14 cellular contexts compared by ENCODE assay signal in the genomic region with DNA sequence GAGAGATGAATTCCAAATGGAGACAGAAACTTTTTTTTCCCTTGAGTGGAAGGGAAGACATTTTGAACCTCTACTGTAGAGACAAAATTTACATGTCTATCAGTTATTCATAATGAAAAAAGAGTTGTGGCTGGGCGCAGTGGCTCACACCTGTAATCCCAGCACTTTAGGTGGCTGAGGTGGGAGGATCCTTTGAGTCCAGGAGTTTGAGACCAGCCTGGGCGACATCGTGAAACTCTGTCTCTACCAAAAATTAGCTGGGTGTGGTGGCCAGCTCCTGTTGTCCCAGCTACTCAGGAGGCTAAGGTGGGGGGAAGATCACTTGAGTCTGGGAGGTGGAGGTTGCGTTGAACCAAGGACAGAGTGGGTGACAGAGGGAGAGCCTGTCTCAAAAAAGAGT. TPM values are rescaled to one million over a fixed set of nuclear protein-coding genes. Genes with fewer than 3 reads are reported as not detected.
DNase-seq lines count a peak whose midpoint lies in the region; ATAC-seq lines count a peak whose summit lies in the region.
"Had no signal": no experiment of that assay in that cellular context is flagged by ENCODE, and none has a peak within 500 bp of the region (broad histone marks: within the 10 kb centered on the region; RNA-seq: fewer than 3 reads in every experiment).

No MANE protein-coding gene starts in this region.

- DNase-seq in activated naive CD4-positive, alpha-beta T cell treated with anti-CD3 and anti-CD28 coated beads for 36 hours = peak; percentile 55
- DNase-seq in activated naive CD4-positive, alpha-beta T cell (lab: John Stamatoyannopoulos, UW) = no peak
- no peak for DNase-seq in activated T-helper 2 cell treated with anti-CD3 and anti-CD28 coated beads, Interferon-gamma antibody, Interleukin-2, Interleukin-4, amounts not matched to agents 10 μg/mL and 5 μg/mL and 100 μg/mL, durations not matched to agents 14 hours and 24 hours and 36 hours (ENCODE audit: low spot score)
- DNase-seq in HPDE6-E6E7 (ENCODE audit: extremely low spot score) (no peak), H4 (ENCODE audit: low spot score) (no peak)
- DNase-seq: brain microvascular endothelial cell, DMS79 treated with DMSO at 0.1 percent for 48 hours, foreskin fibroblast, NCI-H187, NCI-H526 treated with DMSO at 0.1 percent for 48 hours, upper lobe of right lung had no signal

- peaks cover 55% of the 10 kb centered on the region for H3K4me1 Mint-ChIP-seq in activated naive CD4-positive, alpha-beta T cell treated with anti-CD3 and anti-CD28 coated beads for 36 hours (ENCODE audit: low read depth)
- H3K4me1 Mint-ChIP-seq in IgD-negative memory B cell = peaks cover 41 to 50% (median 48%) of the 10 kb centered on the region in 3 donors
- peaks cover 45% of the 10 kb centered on the region for H3K4me1 Mint-ChIP-seq in activated T-helper 2 cell treated with anti-CD3 and anti-CD28 coated beads, Interferon-gamma antibody, Interleukin-2, Interleukin-4, amounts not matched to agents 10 μg/mL and 5 μg/mL and 100 μg/mL, durations not matched to agents 14 hours and 24 hours and 36 hours (ENCODE audit: low read depth)
- peaks cover 49% of the 10 kb centered on the region for H3K4me1 Mint-ChIP-seq in stimulated activated memory B cell treated with anti-CD40 and anti-IgM and Interleukin-4, amounts not matched to agents 10 μg/mL and 1 μg/mL and 100 μg/mL, for 72 hours

- CTCF ChIA-PET in activated naive CD4-positive, alpha-beta T cell treated with anti-CD3 and anti-CD28 coated beads for 36 hours (lab: Charles Lee) = interaction anchor here (0.6 kb wide), 1 partner anchor 206 kb away, joined by 3 read pairs; no protein-coding TSS in a partner anchor

- no peak for ATAC-seq in stimulated activated memory B cell treated with anti-CD40 and anti-IgM and Interleukin-4, amounts not matched to agents 10 μg/mL and 1 μg/mL and 100 μg/mL, for 72 hours
- no peak for ATAC-seq in GM21576 (IDR thresholded peaks at IDR 0.05; ENCODE audit: unreplicated experiment)
- ATAC-seq: upper lobe of right lung had no signal

- H3K36me3 Mint-ChIP-seq in activated naive CD4-positive, alpha-beta T cell treated with anti-CD3 and anti-CD28 coated beads for 36 hours (ENCODE audit: low read depth) = peaks cover 31% of the 10 kb centered on the region
- peaks cover 3% of the 10 kb centered on the region for H3K36me3 Mint-ChIP-seq in IgD-negative memory B cell
- peaks cover 57% of the 10 kb centered on the region for H3K36me3 Mint-ChIP-seq in activated T-helper 2 cell treated with anti-CD3 and anti-CD28 coated beads, Interferon-gamma antibody, Interleukin-2, Interleukin-4, amounts not matched to agents 10 μg/mL and 5 μg/mL and 100 μg/mL, durations not matched to agents 14 hours and 24 hours and 36 hours (ENCODE audit: low read depth)
- H3K36me3 Mint-ChIP-seq in stimulated activated memory B cell treated with anti-CD40 and anti-IgM and Interleukin-4, amounts not matched to agents 10 μg/mL and 1 μg/mL and 100 μg/mL, for 72 hours = peaks cover 24% of the 10 kb centered on the region

- no peak overlapping the region for H3K4me3 Mint-ChIP-seq in activated naive CD4-positive, alpha-beta T cell treated with anti-CD3 and anti-CD28 coated beads for 36 hours
- peak overlapping the region; percentile 33 to 77 (median 58) for H3K4me3 Mint-ChIP-seq in IgD-negative memory B cell
- no peak overlapping the region for H3K4me3 Mint-ChIP-seq in activated T-helper 2 cell treated with anti-CD3 and anti-CD28 coated beads, Interferon-gamma antibody, Interleukin-2, Interleukin-4, amounts not matched to agents 10 μg/mL and 5 μg/mL and 100 μg/mL, durations not matched to agents 14 hours and 24 hours and 36 hours (ENCODE audit: low read depth)
- peak overlapping the region; percentile 71 for H3K4me3 Mint-ChIP-seq in stimulated activated memory B cell treated with anti-CD40 and anti-IgM and Interleukin-4, amounts not matched to agents 10 μg/mL and 1 μg/mL and 100 μg/mL, for 72 hours

- no peaks in the 10 kb centered on the region for H3K27me3 Mint-ChIP-seq in activated naive CD4-positive, alpha-beta T cell treated with anti-CD3 and anti-CD28 coated beads for 36 hours (ENCODE audit: low read depth)
- no peaks in the 10 kb centered on the region for H3K27me3 Mint-ChIP-seq in IgD-negative memory B cell
- H3K27me3 Mint-ChIP-seq in activated T-helper 2 cell treated with anti-CD3 and anti-CD28 coated beads, Interferon-gamma antibody, Interleukin-2, Interleukin-4, amounts not matched to agents 10 μg/mL and 5 μg/mL and 100 μg/mL, durations not matched to agents 14 hours and 24 hours and 36 hours (ENCODE audit: low read depth) = no peaks in the 10 kb centered on the region
- H3K27me3 Mint-ChIP-seq in stimulated activated memory B cell treated with anti-CD40 and anti-IgM and Interleukin-4, amounts not matched to agents 10 μg/mL and 1 μg/mL and 100 μg/mL, for 72 hours = no peaks in the 10 kb centered on the region

- peak overlapping the region; percentile 81 for H3K27ac Mint-ChIP-seq in activated naive CD4-positive, alpha-beta T cell treated with anti-CD3 and anti-CD28 coated beads for 36 hours
- peak overlapping the region in 2 of 3 donors; percentile 54 to 82 for H3K27ac Mint-ChIP-seq in IgD-negative memory B cell
- H3K27ac Mint-ChIP-seq in activated T-helper 2 cell treated with anti-CD3 and anti-CD28 coated beads, Interferon-gamma antibody, Interleukin-2, Interleukin-4, amounts not matched to agents 10 μg/mL and 5 μg/mL and 100 μg/mL, durations not matched to agents 14 hours and 24 hours and 36 hours = peak overlapping the region; percentile 58
- H3K27ac Mint-ChIP-seq in stimulated activated memory B cell treated with anti-CD40 and anti-IgM and Interleukin-4, amounts not matched to agents 10 μg/mL and 1 μg/mL and 100 μg/mL, for 72 hours = peak overlapping the region; percentile 77

- intact Hi-C loops in activated naive CD4-positive, alpha-beta T cell treated with anti-CD3 and anti-CD28 coated beads for 36 hours (cut with micrococcal nuclease) = loop anchor here (5.0 kb wide), 1 partner anchor 344 kb away; no protein-coding TSS in a partner anchor
- intact Hi-C loops in activated T-helper 2 cell treated with anti-CD3 and anti-CD28 coated beads, Interferon-gamma antibody, Interleukin-2, Interleukin-4, amounts not matched to agents 10 μg/mL and 5 μg/mL and 100 μg/mL, durations not matched to agents 14 hours and 24 hours and 36 hours (cut with micrococcal nuclease) = loop anchor here (10.0 kb wide), 1 partner anchor 394 kb away; a partner anchor contains a TSS

- H3K9me3 Mint-ChIP-seq in activated naive CD4-positive, alpha-beta T cell treated with anti-CD3 and anti-CD28 coated beads for 36 hours = no peaks in the 10 kb centered on the region
- no peaks in the 10 kb centered on the region for H3K9me3 Mint-ChIP-seq in IgD-negative memory B cell
- H3K9me3 Mint-ChIP-seq in activated T-helper 2 cell treated with anti-CD3 and anti-CD28 coated beads, Interferon-gamma antibody, Interleukin-2, Interleukin-4, amounts not matched to agents 10 μg/mL and 5 μg/mL and 100 μg/mL, durations not matched to agents 14 hours and 24 hours and 36 hours = no peaks in the 10 kb centered on the region
- H3K9me3 Mint-ChIP-seq in stimulated activated memory B cell treated with anti-CD40 and anti-IgM and Interleukin-4, amounts not matched to agents 10 μg/mL and 1 μg/mL and 100 μg/mL, for 72 hours = no peaks in the 10 kb centered on the region

RNA-seq across cellular contexts. Expression of a gene that starts 4.1 kb away (rescaled TPM):
- 10 to 100 TPM; 60.4 to 61.0 TPM for total RNA-seq in activated naive CD4-positive, alpha-beta T cell treated with anti-CD3 and anti-CD28 coated beads for 36 hours
- 20.2 TPM for polyA plus RNA-seq in IgD-negative memory B cell
- total RNA-seq in activated T-helper 2 cell treated with anti-CD3 and anti-CD28 coated beads, Interferon-gamma antibody, Interleukin-2, Interleukin-4, amounts not matched to agents 10 μg/mL and 5 μg/mL and 100 μg/mL, durations not matched to agents 14 hours and 24 hours and 36 hours = 174 and 182 TPM in 2 replicates
- 18.1 and 18.6 TPM in 2 replicates for total RNA-seq in H4 (2014; rRNA removed; shearing (Covaris generic))

RNA-seq across cellular contexts. Expression of a gene that starts 53.4 kb away (rescaled TPM):
- total RNA-seq in activated naive CD4-positive, alpha-beta T cell treated with anti-CD3 and anti-CD28 coated beads for 36 hours = 10 to 100 TPM; 40.4 to 41.9 TPM
- polyA plus RNA-seq in IgD-negative memory B cell = 75.7 TPM
- 49.1 and 56.0 TPM in 2 replicates for total RNA-seq in activated T-helper 2 cell treated with anti-CD3 and anti-CD28 coated beads, Interferon-gamma antibody, Interleukin-2, Interleukin-4, amounts not matched to agents 10 μg/mL and 5 μg/mL and 100 μg/mL, durations not matched to agents 14 hours and 24 hours and 36 hours
- 105 and 111 TPM in 2 replicates for total RNA-seq in H4 (2014; rRNA removed; shearing (Covaris generic))

Comparison
In these comparisons a context has a peak if more than half of its experiments do, and no peak if none do; other contexts are left out.
1. H3K4me3 Mint-ChIP-seq: peak in IgD-negative memory B cell (4 of 4) and stimulated activated memory B cell treated with anti-CD40 and anti-IgM and Interleukin-4, amounts not matched to agents 10 μg/mL and 1 μg/mL and 100 μg/mL, for 72 hours (single experiment); none in activated naive CD4-positive, alpha-beta T cell treated with anti-CD3 and anti-CD28 coated beads for 36 hours (single experiment) and activated T-helper 2 cell treated with anti-CD3 and anti-CD28 coated beads, Interferon-gamma antibody, Interleukin-2, Interleukin-4, amounts not matched to agents 10 μg/mL and 5 μg/mL and 100 μg/mL, durations not matched to agents 14 hours and 24 hours and 36 hours (single experiment).
2. Peak in every context shown above with its lines, with median percentiles within 50 percentile points of each other: H3K27ac Mint-ChIP-seq.